8 cellular contexts compared by ENCODE assay signal in genomic region chr1:225911207-225912130, GRCh38. TPM values are rescaled to one million over a fixed set of nuclear protein-coding genes. Genes with fewer than 3 reads are reported as not detected.
DNase-seq lines count a peak whose midpoint lies in the region; ATAC-seq and TF ChIP-seq lines count a peak whose summit lies in the region.

No MANE protein-coding gene starts in this region.

- DNase-seq in COLO668 (lab: John Stamatoyannopoulos, UW; ENCODE audit: unreplicated experiment), result peak; percentile 28
- peak; percentile 34 for DNase-seq in HCT116 (ENCODE audit: low read depth, low spot score)
- peak; percentile 52 to 73 (median 57) for DNase-seq in T-helper 1 cell
- no peak for DNase-seq in astrocyte of the cerebellum (ENCODE audit: low read depth)
- DNase-seq in islet precursor cell, result peak; percentile 77
- peak; percentile 63 for DNase-seq in stimulated activated CD4-positive, alpha-beta T cell treated with anti-CD3 and anti-CD28 coated beads, Interleukin-1b, Interleukin-23, amount 100 ng/mL, for 48 hours
- no peak for DNase-seq in A172 (ENCODE audit: low spot score)

- CTCF ChIA-PET in HCT116 (lab: Charles Lee), result interaction anchor here (0.9 to 1.8 kb wide), 9 partner anchors 12 to 437 kb away, joined by 3 to 10 read pairs (median 5); partner anchors contain the start of genes SRP9 and TMEM63A

- peak; percentile 90 to 99 (median 95) for TF ChIP-seq CTCF in HCT116 (IDR thresholded peaks at IDR 0.05 in 2 of 3, conservative IDR thresholded peaks at IDR 0.05 in 1 of 3; ENCODE audit: borderline replicate concordance in 1 of 3, insufficient read depth in 1 of 3, low read depth in 2 of 3, low read length in 2 of 3)
- peak; percentile 77 for TF ChIP-seq CTCF in astrocyte of the cerebellum (IDR thresholded peaks at IDR 0.05; ENCODE audit: low read depth, low read length, missing control alignments)

- no peak for TF ChIP-seq POLR2A in HCT116 (IDR thresholded peaks at IDR 0.05; ENCODE audit: borderline replicate concordance, extremely low read depth, insufficient read depth, insufficient read length)

- no peaks in the 10 kb centered on the region for H3K9me2 ChIP-seq in HCT116 (ENCODE audit: insufficient read depth)

- peak overlapping the region; percentile 66 for H3K4me2 ChIP-seq in HCT116 (ENCODE audit: low read length)

- peak; percentile 89 for TF ChIP-seq RAD21 in HCT116 (IDR thresholded peaks at IDR 0.05; ENCODE audit: low read depth)

- BruUV-seq in HCT116 (replicated peaks; lab: Mats Ljungman, UMichigan), result no TSS peak

- H3K4me1 ChIP-seq in HCT116 (ENCODE audit: control insufficient read depth in 1 of 2, insufficient read depth in 2 of 2, low read length in 2 of 2), result peaks cover 0 to 11% of the 10 kb centered on the region in 2 experiments; a peak in 3 of 4 replicates

- H3K27me3 ChIP-seq in HCT116 (ENCODE audit: insufficient read depth, low read length), result no peaks in the 10 kb centered on the region

- peak overlapping the region; percentile 73 for H2AFZ ChIP-seq in HCT116 (ENCODE audit: low read depth, low read length, poor library complexity, severe bottlenecking)

- RAD21 ChIA-PET in HCT116 (lab: Charles Lee; ENCODE audit: low non-redundant PET in 1 of 2, low total read pairs in 2 of 2, uncharacterized antibody in 2 of 2, unreplicated experiment in 2 of 2), result interaction anchor here in 1 of 2 experiments (0.6 to 1.5 kb wide), 3 partner anchors 134 to 437 kb away, joined by 3 to 4 read pairs (median 4); partner anchors contain the start of gene SRP9

- H4K20me1 ChIP-seq in HCT116 (ENCODE audit: insufficient read depth), result no peaks in the 10 kb centered on the region

- no peak overlapping the region for H3K9ac ChIP-seq in HCT116 (ENCODE audit: low read length)

- H3K27ac ChIP-seq in HCT116 (ENCODE audit: low read depth, low read length), result no peak overlapping the region

- no peaks in the 10 kb centered on the region for H3K79me2 ChIP-seq in HCT116 (ENCODE audit: insufficient read depth, low read length)

- H3K9me3 ChIP-seq in HCT116 (ENCODE audit: control insufficient read depth in 1 of 2, insufficient read depth in 1 of 2, low read depth in 1 of 2, low read length in 2 of 2), result no peaks in the 10 kb centered on the region

- POLR2A ChIA-PET in HCT116 (lab: Charles Lee), result no interaction called here

- in situ Hi-C loops in astrocyte of the cerebellum (cut with HindIII; ENCODE audit: low sequenced_read_pairs), result no loop called here

- H3K4me3 ChIP-seq in HCT116 (replicated peaks in 1 of 2; ENCODE audit: low read depth in 1 of 2, low read length in 2 of 2), result peak overlapping the region in 1 of 2 experiments; percentile 38; a peak in 1 of 4 replicates
- no peak overlapping the region for H3K4me3 ChIP-seq in astrocyte of the cerebellum (ENCODE audit: low read depth, low read length)

- ATAC-seq in HCT116 (peak; percentile 96), HG02571 (IDR thresholded peaks at IDR 0.05; ENCODE audit: unreplicated experiment) (no peak)

- H3K36me3 ChIP-seq in HCT116 (ENCODE audit: control insufficient read depth in 1 of 2, insufficient read depth in 2 of 2, low read length in 2 of 2), result no peaks in the 10 kb centered on the region

- intact Hi-C loops in HCT116 (cut with micrococcal nuclease), result loop anchor here (1.0 to 2.0 kb wide), 4 partner anchors 65 to 436 kb away; partner anchors contain the start of gene SRP9

TF ChIP-seq in HCT116, 20 proteins besides CTCF, POLR2A, EP300 and RAD21:
- TF ChIP-seq YY1 (IDR thresholded peaks at IDR 0.05; ENCODE audit: extremely low read depth, insufficient replicate concordance, low read depth, low read length) (no peak), SIN3A (IDR thresholded peaks at IDR 0.05; ENCODE audit: low read depth) (no peak), SP1 (IDR thresholded peaks at IDR 0.05; ENCODE audit: low read depth) (no peak), CEBPB (IDR thresholded peaks at IDR 0.05; ENCODE audit: low read depth) (no peak), ZFX (IDR thresholded peaks at IDR 0.05) (peak; percentile 53; the same call in 1 of the 2 replicates)

RNA-seq across cellular contexts. Expression of gene PYCR2, which starts 12.6 kb away (rescaled TPM):
- total RNA-seq in HCT116 (2021; ENCODE audit: unreplicated experiment), result 107 TPM
- polyA plus RNA-seq in HCT116 (2012), result 122 and 164 TPM in 2 replicates
- total RNA-seq in A172 (2014; rRNA removed; shearing (Covaris generic)), result 73.2 and 73.8 TPM in 2 replicates

RNA-seq across cellular contexts. Expression of gene LEFTY1, which starts 22.5 kb away (rescaled TPM):
- 0.64 TPM for total RNA-seq in HCT116 (2021; ENCODE audit: unreplicated experiment)
- polyA plus RNA-seq in HCT116 (2012), result 0.10 TPM in 2 replicates
- total RNA-seq in A172 (2014; rRNA removed; shearing (Covaris generic)), result not detected in 2 replicates

RNA-seq across cellular contexts. Expression of gene TMEM63A, which starts 29.3 kb away (rescaled TPM):
- total RNA-seq in HCT116 (2021; ENCODE audit: unreplicated experiment), result 24.4 TPM
- polyA plus RNA-seq in HCT116 (2012), result 15.2 and 15.4 TPM in 2 replicates
- 7.8 and 8.2 TPM in 2 replicates for total RNA-seq in A172 (2014; rRNA removed; shearing (Covaris generic))

RNA-seq across cellular contexts. Expression of gene LEFTY2, which starts 29.6 kb away (rescaled TPM):
- not detected for total RNA-seq in HCT116 (2021; ENCODE audit: unreplicated experiment)
- polyA plus RNA-seq in HCT116 (2012), result not detected in 2 replicates
- total RNA-seq in A172 (2014; rRNA removed; shearing (Covaris generic)), result not detected in 2 replicates

Comparison
In these comparisons a context has a peak if more than half of its experiments do, and no peak if none do; other contexts are left out.
1. DNase-seq: peak in COLO668 (single experiment), HCT116 (single experiment), T-helper 1 cell (5 of 5), islet precursor cell (single experiment) and stimulated activated CD4-positive, alpha-beta T cell treated with anti-CD3 and anti-CD28 coated beads, Interleukin-1b, Interleukin-23, amount 100 ng/mL, for 48 hours (single experiment); none in astrocyte of the cerebellum (single experiment) and A172 (single experiment).